8 cellular contexts compared by ENCODE assay signal in genomic region chr17:3668279-3669084, GRCh38. TPM values are rescaled to one million over a fixed set of nuclear protein-coding genes. Genes with fewer than 3 reads are reported as not detected.
DNase-seq lines count a peak whose midpoint lies in the region; ATAC-seq and TF ChIP-seq lines count a peak whose summit lies in the region.

TSS of gene EMC6 (plus strand) at chr17:3668812. CDS start at chr17:3669147, 335 bp downstream.
A gene with protein sequence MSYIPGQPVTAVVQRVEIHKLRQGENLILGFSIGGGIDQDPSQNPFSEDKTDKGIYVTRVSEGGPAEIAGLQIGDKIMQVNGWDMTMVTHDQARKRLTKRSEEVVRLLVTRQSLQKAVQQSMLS (minus strand): TSS chr17:3668578. CDS start chr17:3668526, 52 bp downstream.

- H3K4me1 ChIP-seq in prostate gland (replicated peaks) = peaks cover 13% of the 10 kb centered on the region
- no peaks in the 10 kb centered on the region for H3K4me1 ChIP-seq in urinary bladder (ENCODE audit: insufficient read depth)

- intact Hi-C loops in left ventricle myocardium superior (cut with micrococcal nuclease) = no loop called here
- intact Hi-C loops in prostate gland (cut with DNase I) = loop anchor here (1.0 to 2.0 kb wide), 2 partner anchors 32 to 54 kb away; partner anchors contain the start of genes CTNS, HASPIN and SHPK

- H3K4me3 ChIP-seq in prostate gland (peak within 1 kb of the TSS; percentile 83 to 90), urinary bladder (ENCODE audit: low read depth, low read length) (peak within 1 kb of the TSS; percentile 81)

- ATAC-seq in HG02885 (IDR thresholded peaks at IDR 0.05; ENCODE audit: poor library complexity, unreplicated experiment) (peak; percentile 91), left ventricle myocardium superior (peak; percentile 88)

- peak; percentile 84 to 89 for DNase-seq in NCI-H187 (lab: John Stamatoyannopoulos, UW)
- peak; percentile 95 to 98 (median 97) for DNase-seq in T-helper 2 cell
- peak; percentile 100 for DNase-seq in left ventricle myocardium superior
- peak; percentile 98 for DNase-seq in prostate gland (ENCODE audit: low spot score)

- 1% methylated on average over 45 of the region's 89 CpGs for WGBS in prostate gland
- under 1% methylated on average over 89 of the region's 89 CpGs for WGBS in urinary bladder

- TF ChIP-seq POLR2A in GM15510 (IDR thresholded peaks at IDR 0.05; ENCODE audit: borderline replicate concordance, extremely low read depth, insufficient read length) = peak; percentile 93
- peak; percentile 95 for TF ChIP-seq POLR2A in prostate gland (IDR thresholded peaks at IDR 0.05)

- peak within 1 kb of the TSS; percentile 87 for H3K27ac ChIP-seq in angular gyrus (ENCODE audit: low read depth, low read length)
- peak within 1 kb of the TSS; percentile 92 to 95 for H3K27ac ChIP-seq in prostate gland
- peak within 1 kb of the TSS; percentile 96 for H3K27ac ChIP-seq in urinary bladder (ENCODE audit: low read depth)

- no peaks in the 10 kb centered on the region for H3K9me3 ChIP-seq in prostate gland

- H3K27me3 ChIP-seq in prostate gland (replicated peaks; ENCODE audit: insufficient read depth) = no peaks in the 10 kb centered on the region

- H3K36me3 ChIP-seq in prostate gland (peaks cover 0 to under 1% of the 10 kb centered on the region in 2 donors), urinary bladder (ENCODE audit: insufficient read depth) (no peaks in the 10 kb centered on the region)

- peak in 1 of 4 experiments; percentile 9 for TF ChIP-seq CTCF in prostate gland (IDR thresholded peaks at IDR 0.05)

RNA-seq across cellular contexts. Expression of gene EMC6, which starts in this region (rescaled TPM):
- total RNA-seq in left ventricle myocardium superior (63.4 TPM), prostate gland (10 to 100 TPM; 12.7 to 31.8 TPM), urinary bladder (7.8 TPM)
- 77.1 TPM for polyA plus RNA-seq in urinary bladder

RNA-seq across cellular contexts. Expression of the second gene that starts in this region (rescaled TPM):
- total RNA-seq in left ventricle myocardium superior (167 TPM), prostate gland (100 to 1,000 TPM; 171 to 270 TPM), urinary bladder (64.2 TPM)
- polyA plus RNA-seq in urinary bladder = 129 TPM

Comparison
In these comparisons a context has a peak if more than half of its experiments do, and no peak if none do; other contexts are left out.
1. Peak in every context shown above with its lines: DNase-seq, ATAC-seq, H3K4me3 ChIP-seq and H3K27ac ChIP-seq.